In genomic region chr11:8774916-8775315, GRCh38 we compare ENCODE assay signal across 8 cellular contexts.
A peak's percentile ranks its signal among the peaks of the same experiment; 100 is the strongest.
DNase-seq lines count a peak whose midpoint lies in the region; FAIRE-seq and TF ChIP-seq lines count a peak whose summit lies in the region.
"Not testable (repeated sequence)": the region's sequence is repeated elsewhere in the genome, so short reads cannot be mapped to it uniquely, and the experiment has no call there.

No MANE protein-coding gene starts in this region.

- not testable (repeated sequence) for H3K27me3 Mint-ChIP-seq in HFFc6 (ENCODE audit: insufficient read depth); astrocyte (ENCODE audit: low read depth, unreplicated experiment)

- peaks cover 40% of the 10 kb centered on the region for H3K4me1 ChIP-seq in astrocyte (ENCODE audit: insufficient read depth, low read length)
- H3K4me1 ChIP-seq in left ventricle myocardium inferior, result peaks cover 97% of the 10 kb centered on the region
- peaks cover 87% of the 10 kb centered on the region for H3K4me1 ChIP-seq in muscle layer of colon (ENCODE audit: insufficient read depth, low read length)
- H3K4me1 ChIP-seq in rectal smooth muscle tissue (ENCODE audit: control insufficient read depth, insufficient read depth, low read length), result peaks cover 91% of the 10 kb centered on the region
- H3K4me1 ChIP-seq in stomach, result peaks cover 46 to 100% (median 78%) of the 10 kb centered on the region in 4 donors
- peaks cover 32 to 68% (median 58%) of the 10 kb centered on the region in 4 donors for H3K4me1 ChIP-seq in transverse colon

- not testable (repeated sequence) for H3K36me3 ChIP-seq in astrocyte (ENCODE audit: insufficient read depth, low read length); left ventricle myocardium inferior; muscle layer of colon (ENCODE audit: insufficient read depth, low read length); rectal smooth muscle tissue (ENCODE audit: control insufficient read depth, insufficient read depth, low read length); stomach; transverse colon

- peak overlapping the region; percentile 51 for H3K27ac Mint-ChIP-seq in HFFc6
- peak overlapping the region; percentile 60 for H3K27ac Mint-ChIP-seq in astrocyte (ENCODE audit: unreplicated experiment)

- H2AFZ ChIP-seq in astrocyte (ENCODE audit: low read depth, low read length), result not testable (repeated sequence)

- not testable (repeated sequence) for TF ChIP-seq CTCF in HFFc6 (IDR thresholded peaks at IDR 0.05); astrocyte (IDR thresholded peaks at IDR 0.05; ENCODE audit: insufficient read depth, low read depth, low read length); left ventricle myocardium inferior (IDR thresholded peaks at IDR 0.05; ENCODE audit: borderline replicate concordance); stomach (IDR thresholded peaks at IDR 0.05); transverse colon (IDR thresholded peaks at IDR 0.05)

- H3K9me3 Mint-ChIP-seq in HFFc6; astrocyte (ENCODE audit: unreplicated experiment): not testable (repeated sequence)

- H3K27ac ChIP-seq in astrocyte (ENCODE audit: low read depth, low read length), result not testable (repeated sequence)
- peak overlapping the region; percentile 90 for H3K27ac ChIP-seq in epithelial cell of prostate
- peak overlapping the region; percentile 87 for H3K27ac ChIP-seq in left ventricle myocardium inferior (replicated peaks)
- H3K27ac ChIP-seq in muscle layer of colon (ENCODE audit: low read depth, low read length), result peak overlapping the region; percentile 77
- peak overlapping the region; percentile 88 for H3K27ac ChIP-seq in rectal smooth muscle tissue (ENCODE audit: low read depth, low read length)
- H3K27ac ChIP-seq in stomach, result peak overlapping the region in 4 of 5 donors; percentile 81 to 86 (median 82)
- H3K27ac ChIP-seq in transverse colon, result peak overlapping the region; percentile 77 to 83 (median 81)

- not testable (repeated sequence) for H3K4me2 ChIP-seq in astrocyte (ENCODE audit: low read length)

- H3K9me3 ChIP-seq in astrocyte (ENCODE audit: insufficient read depth, low read depth, low read length); left ventricle myocardium inferior (replicated peaks); muscle layer of colon (ENCODE audit: low read length); stomach; transverse colon: not testable (repeated sequence)

- H3K4me1 Mint-ChIP-seq in HFFc6 (ENCODE audit: low read depth), result peaks cover 84% of the 10 kb centered on the region
- H3K4me1 Mint-ChIP-seq in astrocyte (ENCODE audit: low read depth, unreplicated experiment), result peaks cover 67% of the 10 kb centered on the region

- intact Hi-C loops in left ventricle myocardium inferior (cut with micrococcal nuclease); stomach (cut with DNase I; ENCODE audit: low total_unique reads); transverse colon (cut with DNase I; ENCODE audit: low total_unique reads): not testable (repeated sequence)

- H3K27me3 ChIP-seq in astrocyte (ENCODE audit: insufficient read depth, low read length); left ventricle myocardium inferior (ENCODE audit: low read depth); muscle layer of colon (ENCODE audit: control insufficient read depth in 1 of 2, insufficient read depth in 2 of 2, low read length in 2 of 2); rectal smooth muscle tissue (ENCODE audit: control insufficient read depth, insufficient read depth, low read length); stomach; transverse colon: not testable (repeated sequence)

- H3K36me3 Mint-ChIP-seq in HFFc6 (ENCODE audit: low read depth) (peaks cover 25% of the 10 kb centered on the region), astrocyte (ENCODE audit: low read depth, unreplicated experiment) (peaks cover 30% of the 10 kb centered on the region)

- H3K4me3 Mint-ChIP-seq in HFFc6, result not testable (repeated sequence)
- H3K4me3 Mint-ChIP-seq in astrocyte (ENCODE audit: unreplicated experiment), result peak overlapping the region; percentile 16

- in situ Hi-C loops in transverse colon (cut with MboI; ENCODE audit: low pct_ligation_motif_present in 1 of 4, low pct_unique_long_range_greater_than_20kb in 1 of 4, low sequenced_read_pairs in 3 of 4), result not testable (repeated sequence)

- not testable (repeated sequence) for TF ChIP-seq EP300 in stomach (IDR thresholded peaks at IDR 0.05); transverse colon (IDR thresholded peaks at IDR 0.05; ENCODE audit: low read depth)

- 77 to 84% (median 80%) methylated on average over 8 of the region's 8 CpGs for WGBS in stomach, 5 donors
- WGBS in transverse colon (ENCODE audit: low coverage in 1 of 2), 2 donors, result 85 to 88% methylated on average over 8 of the region's 8 CpGs

- not testable (repeated sequence) for FAIRE-seq in astrocyte (lab: Jason Lieb, UNC)

- H3K4me3 ChIP-seq in astrocyte (ENCODE audit: insufficient read depth, low read depth, low read length); left ventricle myocardium inferior; muscle layer of colon (ENCODE audit: low read depth in 1 of 2, low read length in 2 of 2); rectal smooth muscle tissue (ENCODE audit: low read length); stomach; transverse colon: not testable (repeated sequence)

- TF ChIP-seq POLR2A in stomach (IDR thresholded peaks at IDR 0.05); transverse colon (IDR thresholded peaks at IDR 0.05): not testable (repeated sequence)

- H3K9ac ChIP-seq in astrocyte (ENCODE audit: low read length); muscle layer of colon (ENCODE audit: low read length); rectal smooth muscle tissue (ENCODE audit: low read length): not testable (repeated sequence)

- not testable (repeated sequence) for DNase-seq in HFFc6; astrocyte (ENCODE audit: low read depth); epithelial cell of prostate (ENCODE audit: low read depth, low spot score); left ventricle myocardium inferior; stomach; transverse colon

- peaks cover 37% of the 10 kb centered on the region for H4K20me1 ChIP-seq in astrocyte (ENCODE audit: insufficient read depth, low read length)

- peaks cover 70% of the 10 kb centered on the region for H3K79me2 ChIP-seq in astrocyte (ENCODE audit: insufficient read depth, low read length)
